Comparison of ENCODE assay signal across 8 cellular contexts in genomic region chr6:142946924-142947701, GRCh38. TPM values are rescaled to one million over a fixed set of nuclear protein-coding genes. Genes with fewer than 3 reads are reported as not detected.
DNase-seq lines count a peak whose midpoint lies in the region; ATAC-seq and TF ChIP-seq lines count a peak whose summit lies in the region.

No MANE protein-coding gene starts in this region.

- no peaks in the 10 kb centered on the region for H3K36me3 ChIP-seq in GM06990 (ENCODE audit: control insufficient read depth, insufficient read depth, low read length)

- H3K27me3 ChIP-seq in GM06990 (replicated peaks; ENCODE audit: control insufficient read depth, insufficient read depth, low read length), result no peaks in the 10 kb centered on the region

- DNase-seq in GM06990 (ENCODE audit: extremely low read depth, insufficient read length) (peak; percentile 88), GOT3 (lab: John Stamatoyannopoulos, UW) (peak; percentile 10), LoVo (ENCODE audit: low spot score) (peak; percentile 73), left lobe of liver (ENCODE audit: low spot score) (peak; percentile 96), cerebellar nuclear complex (lab: John Stamatoyannopoulos, UW) (no peak)
- peak; percentile 86 for DNase-seq in activated CD4-positive, alpha-beta T cell treated with anti-CD3 and anti-CD28 coated beads for 48 hours
- peak; percentile 79 for DNase-seq in stimulated activated CD4-positive, alpha-beta T cell treated with anti-CD3 and anti-CD28 coated beads, Interleukin-4, amount 100 ng/mL, for 1 hour

- ATAC-seq in left lobe of liver, result peak; percentile 68

- no peak for TF ChIP-seq CTCF in GM06990 (IDR thresholded peaks at IDR 0.05; ENCODE audit: insufficient read depth, low read length, poor library complexity, severe bottlenecking)

- H3K4me3 ChIP-seq in GM06990 (replicated peaks; ENCODE audit: low read depth, low read length), result peak overlapping the region; percentile 74

- peak overlapping the region; percentile 87 for H3K27ac ChIP-seq in cingulate gyrus (ENCODE audit: low read depth, low read length)

RNA-seq across cellular contexts. Expression of gene HIVEP2, which starts 2.1 kb away (rescaled TPM):
- 3.0 TPM for total RNA-seq in left lobe of liver

Comparison
In these comparisons a context has a peak if more than half of its experiments do, and no peak if none do; other contexts are left out.
1. DNase-seq: peak in GM06990 (single experiment), GOT3 (single experiment), LoVo (single experiment), activated CD4-positive, alpha-beta T cell treated with anti-CD3 and anti-CD28 coated beads for 48 hours (single experiment), left lobe of liver (single experiment) and stimulated activated CD4-positive, alpha-beta T cell treated with anti-CD3 and anti-CD28 coated beads, Interleukin-4, amount 100 ng/mL, for 1 hour (single experiment); none in cerebellar nuclear complex (0 of 2).